23 cellular contexts compared by ENCODE assay signal in genomic region chr19:41316306-41316920, GRCh38. TPM values are rescaled to one million over a fixed set of nuclear protein-coding genes. Genes with fewer than 3 reads are reported as not detected.
A peak's percentile ranks its signal among the peaks of the same experiment; 100 is the strongest.
DNase-seq lines count a peak whose midpoint lies in the region; ATAC-seq, FAIRE-seq and TF ChIP-seq lines count a peak whose summit lies in the region.
"Had no signal": no experiment of that assay in that cellular context is flagged by ENCODE, and none has a peak within 500 bp of the region (broad histone marks: within the 10 kb centered on the region; RNA-seq: fewer than 3 reads in every experiment).

No MANE protein-coding gene starts in this region.

- H3K79me2 ChIP-seq in HepG2 (ENCODE audit: insufficient read depth, low read length) = peaks cover 14% of the 10 kb centered on the region

- no peaks in the 10 kb centered on the region for H3K9me3 ChIP-seq in HepG2 (ENCODE audit: low read length)
- H3K9me3 ChIP-seq in BE2C = no peaks in the 10 kb centered on the region
- H3K9me3 ChIP-seq: heart right ventricle, SJSA1, tibial artery had no signal

- H3K36me3 ChIP-seq in HepG2 (replicated peaks in 1 of 2; ENCODE audit: control insufficient read depth in 1 of 2, insufficient read depth in 2 of 2, low read length in 2 of 2) = peaks cover 24 to 49% of the 10 kb centered on the region in 2 experiments; a peak in 4 of 5 replicates
- H3K36me3 ChIP-seq in BE2C = peaks cover 48% of the 10 kb centered on the region

- no peak overlapping the region for H2AFZ ChIP-seq in HepG2 (ENCODE audit: low read length)

- WGBS in HepG2 (ENCODE audit: low lambda C conversion rate) = 97% methylated on average over 12 of the region's 24 CpGs

- peak overlapping the region; percentile 38 to 74 for H3K27ac Mint-ChIP-seq in activated naive CD4-positive, alpha-beta T cell treated with anti-CD3 and anti-CD28 coated beads, Interleukin-2, amount 50 U/mL, for 72 hours
- peak overlapping the region; percentile 31 for H3K27ac Mint-ChIP-seq in activated T-helper 17 cell treated with anti-CD3 and anti-CD28 coated beads, Interleukin-2, amount 50 U/mL, for 72 hours
- H3K27ac Mint-ChIP-seq in stimulated activated effector memory CD8-positive, alpha-beta T cell treated with anti-CD3 and anti-CD28 coated beads, Interleukin-12 subunit alpha, Interleukin-12 subunit beta, amount 100 ng/mL, for 72 hours = peak overlapping the region; percentile 97

- no peaks in the 10 kb centered on the region for H3K27me3 ChIP-seq in HepG2 (ENCODE audit: control insufficient read depth in 1 of 2, insufficient read depth in 2 of 2, low read length in 2 of 2)
- no peaks in the 10 kb centered on the region for H3K27me3 ChIP-seq in BE2C
- H3K27me3 ChIP-seq: heart right ventricle, SJSA1, tibial artery had no signal

- DNase-seq in activated naive CD4-positive, alpha-beta T cell treated with anti-CD3 and anti-CD28 coated beads, Interleukin-2, amount 50 U/mL, for 72 hours (ENCODE audit: low spot score in 2 of 2) = no peak
- no peak for DNase-seq in activated naive CD4-positive, alpha-beta T cell treated with Interleukin-2 at 50 U/mL for 16 hours
- DNase-seq in HepG2 (ENCODE audit: low spot score) (no peak), BE2C (no peak), GM19239 (ENCODE audit: insufficient read length, low spot score) (no peak), Right ventricle myocardium superior (no peak)
- DNase-seq in stimulated activated effector memory CD8-positive, alpha-beta T cell treated with anti-CD3 and anti-CD28 coated beads, Interleukin-12 subunit alpha, Interleukin-12 subunit beta, amount 100 ng/mL, for 72 hours (ENCODE audit: low spot score in 2 of 2) = no peak
- DNase-seq: activated naive CD4-positive, alpha-beta T cell; effector CD4-positive, alpha-beta T cell; foreskin fibroblast; HCEC 1CT; heart right ventricle; mammary epithelial cell; NCI-H1105; NCI-H2029 treated with DMSO at 0.1 percent for 48 hours; NCI-H226; stimulated activated CD4-positive, alpha-beta T cell treated with anti-CD3 and anti-CD28 coated beads, Interleukin-12 subunit alpha, Interleukin-12 subunit beta, amount 100 ng/mL, for 4 hours; stimulated activated naive CD8-positive, alpha-beta T cell treated with anti-CD3 and anti-CD28 coated beads, Interleukin-15, amount 100 ng/mL, for 72 hours; tibial artery had no signal

- intact Hi-C loops in HepG2 (cut with micrococcal nuclease; ENCODE audit: unreplicated experiment) (no loop called here), Right ventricle myocardium superior (cut with DNase I) (no loop called here)

- H3K27ac ChIP-seq in HepG2 (ENCODE audit: extremely low read length, insufficient read depth, low read length) = no peak overlapping the region
- H3K27ac ChIP-seq: C4-2B, heart right ventricle, SJSA1, tibial artery had no signal

- CTCF ChIA-PET in HepG2 (lab: Yijun Ruan, JAX; ENCODE audit: low intra/inter-chr PET ratio, low total read pairs) = no interaction called here

- peaks cover 20 to 28% of the 10 kb centered on the region in 2 donors for H3K36me3 Mint-ChIP-seq in activated naive CD4-positive, alpha-beta T cell treated with anti-CD3 and anti-CD28 coated beads, Interleukin-2, amount 50 U/mL, for 72 hours
- peaks cover 89% of the 10 kb centered on the region for H3K36me3 Mint-ChIP-seq in activated T-helper 17 cell treated with anti-CD3 and anti-CD28 coated beads, Interleukin-2, amount 50 U/mL, for 72 hours (ENCODE audit: low read depth)
- peaks cover 99% of the 10 kb centered on the region for H3K36me3 Mint-ChIP-seq in stimulated activated effector memory CD8-positive, alpha-beta T cell treated with anti-CD3 and anti-CD28 coated beads, Interleukin-12 subunit alpha, Interleukin-12 subunit beta, amount 100 ng/mL, for 72 hours

- H3K4me1 ChIP-seq in HepG2 (ENCODE audit: insufficient read depth, low read length) (peaks cover 25% of the 10 kb centered on the region), BE2C (peaks cover 4% of the 10 kb centered on the region)

- peaks cover 25% of the 10 kb centered on the region for H3K4me1 Mint-ChIP-seq in activated T-helper 17 cell treated with anti-CD3 and anti-CD28 coated beads, Interleukin-2, amount 50 U/mL, for 72 hours
- peaks cover 47% of the 10 kb centered on the region for H3K4me1 Mint-ChIP-seq in stimulated activated effector memory CD8-positive, alpha-beta T cell treated with anti-CD3 and anti-CD28 coated beads, Interleukin-12 subunit alpha, Interleukin-12 subunit beta, amount 100 ng/mL, for 72 hours

- no peak for FAIRE-seq in HepG2 (lab: Jason Lieb, UNC)
- no peak for FAIRE-seq in GM19239 (lab: Jason Lieb, UNC)
- FAIRE-seq: RCC 7860 had no signal

- H3K9ac ChIP-seq in HepG2 (ENCODE audit: insufficient read depth, low read depth, low read length) = no peak overlapping the region

- no peaks in the 10 kb centered on the region for H4K20me1 ChIP-seq in HepG2 (ENCODE audit: insufficient read depth, low read length)

- no peak overlapping the region for H3K4me3 ChIP-seq in HepG2 (replicated peaks in 1 of 3; ENCODE audit: insufficient read depth in 1 of 3, low read depth in 2 of 3, low read length in 3 of 3)
- no peak overlapping the region for H3K4me3 ChIP-seq in BE2C (ENCODE audit: low read depth, low read length)
- H3K4me3 ChIP-seq: heart right ventricle, SJSA1, tibial artery had no signal

- H3K4me3 Mint-ChIP-seq in activated T-helper 17 cell treated with anti-CD3 and anti-CD28 coated beads, Interleukin-2, amount 50 U/mL, for 72 hours = no peak overlapping the region
- no peak overlapping the region for H3K4me3 Mint-ChIP-seq in stimulated activated effector memory CD8-positive, alpha-beta T cell treated with anti-CD3 and anti-CD28 coated beads, Interleukin-12 subunit alpha, Interleukin-12 subunit beta, amount 100 ng/mL, for 72 hours
- H3K4me3 Mint-ChIP-seq: stimulated activated naive CD8-positive, alpha-beta T cell treated with anti-CD3 and anti-CD28 coated beads, Interleukin-15, amount 100 ng/mL, for 72 hours had no signal

- TF ChIP-seq EP300 in HepG2 (IDR thresholded peaks at IDR 0.05; ENCODE audit: low read depth in 2 of 2, low read length in 2 of 2) (no peak), HepG2 (CRISPR knock-in tag; IDR thresholded peaks at IDR 0.05; ENCODE audit: borderline replicate concordance) (no peak)

- no peaks in the 10 kb centered on the region for H3K9me3 Mint-ChIP-seq in activated naive CD4-positive, alpha-beta T cell treated with anti-CD3 and anti-CD28 coated beads, Interleukin-2, amount 50 U/mL, for 72 hours
- no peaks in the 10 kb centered on the region for H3K9me3 Mint-ChIP-seq in activated T-helper 17 cell treated with anti-CD3 and anti-CD28 coated beads, Interleukin-2, amount 50 U/mL, for 72 hours
- H3K9me3 Mint-ChIP-seq in stimulated activated effector memory CD8-positive, alpha-beta T cell treated with anti-CD3 and anti-CD28 coated beads, Interleukin-12 subunit alpha, Interleukin-12 subunit beta, amount 100 ng/mL, for 72 hours = no peaks in the 10 kb centered on the region
- H3K9me3 Mint-ChIP-seq: stimulated activated naive CD8-positive, alpha-beta T cell treated with anti-CD3 and anti-CD28 coated beads, Interleukin-15, amount 100 ng/mL, for 72 hours had no signal

- no TSS peak for BruUV-seq in HepG2 (replicated peaks; lab: Mats Ljungman, UMichigan)

- TF ChIP-seq POLR2A in HepG2 (IDR thresholded peaks at IDR 0.05; ENCODE audit: insufficient read depth in 1 of 2, low read depth in 2 of 2, low read length in 2 of 2) = no peak

- TF ChIP-seq CTCF in HepG2 (CRISPR knock-in tag; IDR thresholded peaks at IDR 0.05) (no peak), BE2C (IDR thresholded peaks at IDR 0.05; ENCODE audit: low read depth, low read length) (no peak)

- H3K4me2 ChIP-seq in HepG2 (ENCODE audit: low read depth, low read length) = no peak overlapping the region

- no peak for TF ChIP-seq RAD21 in HepG2 (CRISPR knock-in tag; IDR thresholded peaks at IDR 0.05)

- POLR2A ChIA-PET in HepG2 (lab: Yijun Ruan, JAX) = interaction anchor here (0.9 kb wide), 1 partner anchor 112 kb away, joined by 3 read pairs; no protein-coding TSS in a partner anchor

- in situ Hi-C loops in HepG2 (cut with HindIII; ENCODE audit: extremely low pct_ligation_motif_present, low pct_unique_long_range_greater_than_20kb) = no loop called here

- H3K27me3 Mint-ChIP-seq in activated T-helper 17 cell treated with anti-CD3 and anti-CD28 coated beads, Interleukin-2, amount 50 U/mL, for 72 hours = no peaks in the 10 kb centered on the region
- H3K27me3 Mint-ChIP-seq: stimulated activated naive CD8-positive, alpha-beta T cell treated with anti-CD3 and anti-CD28 coated beads, Interleukin-15, amount 100 ng/mL, for 72 hours had no signal

- peak in 1 of 2 donors; percentile 17 for ATAC-seq in activated naive CD4-positive, alpha-beta T cell treated with anti-CD3 and anti-CD28 coated beads, Interleukin-2, amount 50 U/mL, for 72 hours
- no peak for ATAC-seq in activated T-helper 17 cell treated with anti-CD3 and anti-CD28 coated beads, Interleukin-2, amount 50 U/mL, for 72 hours (replicated peaks)
- ATAC-seq in HepG2 (no peak), Right ventricle myocardium superior (ENCODE audit: poor library complexity) (no peak)
- no peak for ATAC-seq in stimulated activated effector memory CD8-positive, alpha-beta T cell treated with anti-CD3 and anti-CD28 coated beads, Interleukin-12 subunit alpha, Interleukin-12 subunit beta, amount 100 ng/mL, for 72 hours
- ATAC-seq: heart right ventricle; stimulated activated naive CD8-positive, alpha-beta T cell treated with anti-CD3 and anti-CD28 coated beads, Interleukin-15, amount 100 ng/mL, for 72 hours had no signal

RNA-seq across cellular contexts. Expression of gene CCDC97, which starts 6.4 kb away (rescaled TPM):
- 10 to 100 TPM; 24.7 to 43.1 TPM for total RNA-seq in activated naive CD4-positive, alpha-beta T cell treated with anti-CD3 and anti-CD28 coated beads, Interleukin-2, amount 50 U/mL, for 72 hours
- 10 to 100 TPM; 35.1 to 40.9 TPM for total RNA-seq in activated T-helper 17 cell treated with anti-CD3 and anti-CD28 coated beads, Interleukin-2, amount 50 U/mL, for 72 hours
- total RNA-seq in HepG2 (2016; rRNA removed; fragmentation: Illumina TruSeq; extraction: Trizol) (7.1 and 7.3 TPM in 2 replicates), Right ventricle myocardium superior (14.3 TPM)
- 1.5 and 3.3 TPM in 2 replicates for total RNA-seq in HepG2 (2016; cell fraction: cytosol; rRNA removed; fragmentation: Illumina TruSeq; extraction: Trizol; ENCODE audit: low read depth)
- total RNA-seq in HepG2 (2016; cell fraction: insoluble cytoplasmic fraction; rRNA removed; fragmentation: Illumina TruSeq; extraction: Trizol) = 6.7 and 7.8 TPM in 2 replicates
- 4.3 and 5.8 TPM in 2 replicates for total RNA-seq in HepG2 (2016; cell fraction: membrane; rRNA removed; fragmentation: Illumina TruSeq; extraction: Trizol)
- total RNA-seq in HepG2 (2016; cell fraction: nucleus; rRNA removed; fragmentation: Illumina TruSeq; extraction: Trizol) = 5.8 and 7.6 TPM in 2 replicates
- 6.2 and 7.2 TPM in 2 replicates for polyA plus RNA-seq in HepG2 (2011; rRNA removed)
- 6.6 and 7.0 TPM in 2 replicates for polyA plus RNA-seq in HepG2 (2011; cell fraction: cytosol; rRNA removed)
- 10.5 and 12.4 TPM in 2 replicates for polyA plus RNA-seq in HepG2 (2011; cell fraction: nucleus; rRNA removed)
- polyA plus RNA-seq in HepG2 (2012) = 8.9 and 9.4 TPM in 2 replicates
- polyA plus RNA-seq in HepG2 (2016; cell fraction: cytosol; fragmentation: Illumina TruSeq; extraction: Trizol; ENCODE audit: low read depth) = 1.4 and 1.9 TPM in 2 replicates
- polyA plus RNA-seq in HepG2 (2016; cell fraction: insoluble cytoplasmic fraction; fragmentation: Illumina TruSeq; extraction: Trizol; ENCODE audit: low read depth) = 10.6 and 15.1 TPM in 2 replicates
- polyA plus RNA-seq in HepG2 (2016; cell fraction: membrane; fragmentation: Illumina TruSeq; extraction: Trizol; ENCODE audit: low read depth) = 4.3 and 5.1 TPM in 2 replicates
- polyA plus RNA-seq in HepG2 (2016; cell fraction: nucleus; fragmentation: Illumina TruSeq; extraction: Trizol; ENCODE audit: insufficient read depth, low read depth) = 16.5 and 17.3 TPM in 2 replicates
- polyA minus RNA-seq in HepG2 (2011; rRNA and poly(A)+ RNA removed; ENCODE audit: low replicate concordance) = 11.3 and 18.0 TPM in 2 replicates
- 3.8 and 5.4 TPM in 2 replicates for polyA minus RNA-seq in HepG2 (2011; cell fraction: cytosol; rRNA and poly(A)+ RNA removed)
- 9.4 and 9.9 TPM in 2 replicates for polyA minus RNA-seq in HepG2 (2011; cell fraction: nucleus; rRNA and poly(A)+ RNA removed)
- 54.0 TPM for polyA plus RNA-seq in BE2C (2012; ENCODE audit: insufficient read depth, insufficient read length, low read depth)

RNA-seq across cellular contexts. Expression of gene TGFB1, which starts 37.3 kb away (rescaled TPM):
- 100 to 1,000 TPM in 1 of 2 donors, 10 to 100 TPM in 1; 73.4 to 126 TPM for total RNA-seq in activated naive CD4-positive, alpha-beta T cell treated with anti-CD3 and anti-CD28 coated beads, Interleukin-2, amount 50 U/mL, for 72 hours
- total RNA-seq in activated T-helper 17 cell treated with anti-CD3 and anti-CD28 coated beads, Interleukin-2, amount 50 U/mL, for 72 hours = 100 to 1,000 TPM; 107 to 158 TPM
- 2.7 and 4.1 TPM in 2 replicates for total RNA-seq in HepG2 (2016; rRNA removed; fragmentation: Illumina TruSeq; extraction: Trizol)
- 6.2 and 9.0 TPM in 2 replicates for total RNA-seq in HepG2 (2016; cell fraction: cytosol; rRNA removed; fragmentation: Illumina TruSeq; extraction: Trizol; ENCODE audit: low read depth)
- 2.2 and 3.6 TPM in 2 replicates for total RNA-seq in HepG2 (2016; cell fraction: insoluble cytoplasmic fraction; rRNA removed; fragmentation: Illumina TruSeq; extraction: Trizol)
- total RNA-seq in HepG2 (2016; cell fraction: membrane; rRNA removed; fragmentation: Illumina TruSeq; extraction: Trizol) = 12.7 and 14.7 TPM in 2 replicates
- 3.0 and 7.5 TPM in 2 replicates for total RNA-seq in HepG2 (2016; cell fraction: nucleus; rRNA removed; fragmentation: Illumina TruSeq; extraction: Trizol)
- 5.4 and 6.2 TPM in 2 replicates for polyA plus RNA-seq in HepG2 (2011; rRNA removed)
- polyA plus RNA-seq in HepG2 (2011; cell fraction: cytosol; rRNA removed) = 4.9 and 6.6 TPM in 2 replicates
- 24.0 and 30.3 TPM in 2 replicates for polyA plus RNA-seq in HepG2 (2011; cell fraction: nucleus; rRNA removed)
- 27.5 and 39.6 TPM in 2 replicates for polyA plus RNA-seq in HepG2 (2012)
- polyA plus RNA-seq in HepG2 (2016; cell fraction: cytosol; fragmentation: Illumina TruSeq; extraction: Trizol; ENCODE audit: low read depth) = 35.9 and 36.5 TPM in 2 replicates
- polyA plus RNA-seq in HepG2 (2016; cell fraction: insoluble cytoplasmic fraction; fragmentation: Illumina TruSeq; extraction: Trizol; ENCODE audit: low read depth) = 13.3 and 16.4 TPM in 2 replicates
- 49.5 and 52.5 TPM in 2 replicates for polyA plus RNA-seq in HepG2 (2016; cell fraction: membrane; fragmentation: Illumina TruSeq; extraction: Trizol; ENCODE audit: low read depth)
- polyA plus RNA-seq in HepG2 (2016; cell fraction: nucleus; fragmentation: Illumina TruSeq; extraction: Trizol; ENCODE audit: insufficient read depth, low read depth) = 30.3 and 32.9 TPM in 2 replicates
- 5.5 and 10.7 TPM in 2 replicates for polyA minus RNA-seq in HepG2 (2011; rRNA and poly(A)+ RNA removed; ENCODE audit: low replicate concordance)
- polyA minus RNA-seq in HepG2 (2011; cell fraction: cytosol; rRNA and poly(A)+ RNA removed) = 17.6 and 20.2 TPM in 2 replicates
- polyA minus RNA-seq in HepG2 (2011; cell fraction: nucleus; rRNA and poly(A)+ RNA removed) = 6.1 and 7.5 TPM in 2 replicates
- 115 TPM for polyA plus RNA-seq in BE2C (2012; ENCODE audit: insufficient read depth, insufficient read length, low read depth)
- 13.1 TPM for total RNA-seq in Right ventricle myocardium superior

RNA-seq across cellular contexts. Expression of gene B9D2, which starts 47.5 kb away (rescaled TPM):
- total RNA-seq in activated naive CD4-positive, alpha-beta T cell treated with anti-CD3 and anti-CD28 coated beads, Interleukin-2, amount 50 U/mL, for 72 hours = 1 to 10 TPM; 4.7 to 7.8 TPM
- total RNA-seq in activated T-helper 17 cell treated with anti-CD3 and anti-CD28 coated beads, Interleukin-2, amount 50 U/mL, for 72 hours = 1 to 10 TPM; 6.7 to 9.5 TPM
- total RNA-seq in HepG2 (2016; rRNA removed; fragmentation: Illumina TruSeq; extraction: Trizol) = 4.4 and 5.3 TPM in 2 replicates
- total RNA-seq in HepG2 (2016; cell fraction: cytosol; rRNA removed; fragmentation: Illumina TruSeq; extraction: Trizol; ENCODE audit: low read depth) = 1.6 and 2.5 TPM in 2 replicates
- total RNA-seq in HepG2 (2016; cell fraction: insoluble cytoplasmic fraction; rRNA removed; fragmentation: Illumina TruSeq; extraction: Trizol) = 4.5 and 4.8 TPM in 2 replicates
- 3.0 and 4.0 TPM in 2 replicates for total RNA-seq in HepG2 (2016; cell fraction: membrane; rRNA removed; fragmentation: Illumina TruSeq; extraction: Trizol)
- 2.3 and 2.6 TPM in 2 replicates for total RNA-seq in HepG2 (2016; cell fraction: nucleus; rRNA removed; fragmentation: Illumina TruSeq; extraction: Trizol)
- 2.9 and 3.1 TPM in 2 replicates for polyA plus RNA-seq in HepG2 (2011; rRNA removed)
- polyA plus RNA-seq in HepG2 (2011; cell fraction: cytosol; rRNA removed) = 2.1 and 3.5 TPM in 2 replicates
- 2.3 and 2.4 TPM in 2 replicates for polyA plus RNA-seq in HepG2 (2011; cell fraction: nucleus; rRNA removed)
- 1.1 and 1.5 TPM in 2 replicates for polyA plus RNA-seq in HepG2 (2012)
- polyA plus RNA-seq in HepG2 (2016; cell fraction: cytosol; fragmentation: Illumina TruSeq; extraction: Trizol; ENCODE audit: low read depth) = 1.9 TPM in 2 replicates
- polyA plus RNA-seq in HepG2 (2016; cell fraction: insoluble cytoplasmic fraction; fragmentation: Illumina TruSeq; extraction: Trizol; ENCODE audit: low read depth) = 3.4 and 4.7 TPM in 2 replicates
- 2.7 and 3.1 TPM in 2 replicates for polyA plus RNA-seq in HepG2 (2016; cell fraction: membrane; fragmentation: Illumina TruSeq; extraction: Trizol; ENCODE audit: low read depth)
- 3.4 and 5.8 TPM in 2 replicates for polyA plus RNA-seq in HepG2 (2016; cell fraction: nucleus; fragmentation: Illumina TruSeq; extraction: Trizol; ENCODE audit: insufficient read depth, low read depth)
- polyA minus RNA-seq in HepG2 (2011; rRNA and poly(A)+ RNA removed; ENCODE audit: low replicate concordance) = 2.0 and 4.3 TPM in 2 replicates
- polyA minus RNA-seq in HepG2 (2011; cell fraction: cytosol; rRNA and poly(A)+ RNA removed) = 1.2 and 1.5 TPM in 2 replicates
- polyA minus RNA-seq in HepG2 (2011; cell fraction: nucleus; rRNA and poly(A)+ RNA removed) = 0.90 and 2.5 TPM in 2 replicates
- 28.2 TPM for polyA plus RNA-seq in BE2C (2012; ENCODE audit: insufficient read depth, insufficient read length, low read depth)
- 2.6 TPM for total RNA-seq in Right ventricle myocardium superior

RNA-seq across cellular contexts. Expression of gene HNRNPUL1, which starts 52.2 kb away (rescaled TPM):
- 100 to 1,000 TPM; 286 to 496 TPM for total RNA-seq in activated naive CD4-positive, alpha-beta T cell treated with anti-CD3 and anti-CD28 coated beads, Interleukin-2, amount 50 U/mL, for 72 hours
- total RNA-seq in activated T-helper 17 cell treated with anti-CD3 and anti-CD28 coated beads, Interleukin-2, amount 50 U/mL, for 72 hours = 100 to 1,000 TPM; 324 to 357 TPM
- 81.7 and 88.8 TPM in 2 replicates for total RNA-seq in HepG2 (2016; rRNA removed; fragmentation: Illumina TruSeq; extraction: Trizol)
- total RNA-seq in HepG2 (2016; cell fraction: cytosol; rRNA removed; fragmentation: Illumina TruSeq; extraction: Trizol; ENCODE audit: low read depth) = 30.9 and 33.3 TPM in 2 replicates
- total RNA-seq in HepG2 (2016; cell fraction: insoluble cytoplasmic fraction; rRNA removed; fragmentation: Illumina TruSeq; extraction: Trizol) = 77.3 and 84.2 TPM in 2 replicates
- 78.7 and 78.8 TPM in 2 replicates for total RNA-seq in HepG2 (2016; cell fraction: membrane; rRNA removed; fragmentation: Illumina TruSeq; extraction: Trizol)
- total RNA-seq in HepG2 (2016; cell fraction: nucleus; rRNA removed; fragmentation: Illumina TruSeq; extraction: Trizol) = 62.2 and 71.6 TPM in 2 replicates
- 29.7 and 30.9 TPM in 2 replicates for polyA plus RNA-seq in HepG2 (2011; rRNA removed)
- 16.7 and 21.1 TPM in 2 replicates for polyA plus RNA-seq in HepG2 (2011; cell fraction: cytosol; rRNA removed)
- 36.0 and 41.1 TPM in 2 replicates for polyA plus RNA-seq in HepG2 (2011; cell fraction: nucleus; rRNA removed)
- 62.3 and 78.5 TPM in 2 replicates for polyA plus RNA-seq in HepG2 (2012)
- 43.7 and 48.0 TPM in 2 replicates for polyA plus RNA-seq in HepG2 (2016; cell fraction: cytosol; fragmentation: Illumina TruSeq; extraction: Trizol; ENCODE audit: low read depth)
- polyA plus RNA-seq in HepG2 (2016; cell fraction: insoluble cytoplasmic fraction; fragmentation: Illumina TruSeq; extraction: Trizol; ENCODE audit: low read depth) = 126 and 151 TPM in 2 replicates
- 99.0 and 109 TPM in 2 replicates for polyA plus RNA-seq in HepG2 (2016; cell fraction: membrane; fragmentation: Illumina TruSeq; extraction: Trizol; ENCODE audit: low read depth)
- 102 and 113 TPM in 2 replicates for polyA plus RNA-seq in HepG2 (2016; cell fraction: nucleus; fragmentation: Illumina TruSeq; extraction: Trizol; ENCODE audit: insufficient read depth, low read depth)
- polyA minus RNA-seq in HepG2 (2011; rRNA and poly(A)+ RNA removed; ENCODE audit: low replicate concordance) = 47.6 and 50.7 TPM in 2 replicates
- polyA minus RNA-seq in HepG2 (2011; cell fraction: cytosol; rRNA and poly(A)+ RNA removed) = 23.6 and 33.9 TPM in 2 replicates
- polyA minus RNA-seq in HepG2 (2011; cell fraction: nucleus; rRNA and poly(A)+ RNA removed) = 61.9 and 71.0 TPM in 2 replicates
- 344 TPM for polyA plus RNA-seq in BE2C (2012; ENCODE audit: insufficient read depth, insufficient read length, low read depth)
- 114 TPM for total RNA-seq in Right ventricle myocardium superior

RNA-seq across cellular contexts. Expression of gene TMEM91, which starts 59.9 kb away (rescaled TPM):
- 10 to 100 TPM in 1 of 2 donors, 1 to 10 TPM in 1; 8.2 to 11.0 TPM for total RNA-seq in activated naive CD4-positive, alpha-beta T cell treated with anti-CD3 and anti-CD28 coated beads, Interleukin-2, amount 50 U/mL, for 72 hours
- total RNA-seq in activated T-helper 17 cell treated with anti-CD3 and anti-CD28 coated beads, Interleukin-2, amount 50 U/mL, for 72 hours = 10 to 100 TPM in 1 of 2 donors, 1 to 10 TPM in 1; 3.5 to 15.1 TPM
- total RNA-seq in HepG2 (2016; rRNA removed; fragmentation: Illumina TruSeq; extraction: Trizol) = 6.3 and 8.4 TPM in 2 replicates
- 4.9 and 6.5 TPM in 2 replicates for total RNA-seq in HepG2 (2016; cell fraction: cytosol; rRNA removed; fragmentation: Illumina TruSeq; extraction: Trizol; ENCODE audit: low read depth)
- total RNA-seq in HepG2 (2016; cell fraction: insoluble cytoplasmic fraction; rRNA removed; fragmentation: Illumina TruSeq; extraction: Trizol) = 6.2 and 7.3 TPM in 2 replicates
- 3.9 and 4.6 TPM in 2 replicates for total RNA-seq in HepG2 (2016; cell fraction: membrane; rRNA removed; fragmentation: Illumina TruSeq; extraction: Trizol)
- total RNA-seq in HepG2 (2016; cell fraction: nucleus; rRNA removed; fragmentation: Illumina TruSeq; extraction: Trizol) = 3.4 and 6.0 TPM in 2 replicates
- 10.3 and 11.2 TPM in 2 replicates for polyA plus RNA-seq in HepG2 (2011; rRNA removed)
- 8.3 and 10.4 TPM in 2 replicates for polyA plus RNA-seq in HepG2 (2011; cell fraction: cytosol; rRNA removed)
- polyA plus RNA-seq in HepG2 (2011; cell fraction: nucleus; rRNA removed) = 23.1 and 25.5 TPM in 2 replicates
- polyA plus RNA-seq in HepG2 (2012) = 7.9 and 10.2 TPM in 2 replicates
- polyA plus RNA-seq in HepG2 (2016; cell fraction: cytosol; fragmentation: Illumina TruSeq; extraction: Trizol; ENCODE audit: low read depth) = 4.9 and 5.8 TPM in 2 replicates
- 5.7 and 7.2 TPM in 2 replicates for polyA plus RNA-seq in HepG2 (2016; cell fraction: insoluble cytoplasmic fraction; fragmentation: Illumina TruSeq; extraction: Trizol; ENCODE audit: low read depth)
- 4.2 and 4.9 TPM in 2 replicates for polyA plus RNA-seq in HepG2 (2016; cell fraction: membrane; fragmentation: Illumina TruSeq; extraction: Trizol; ENCODE audit: low read depth)
- polyA plus RNA-seq in HepG2 (2016; cell fraction: nucleus; fragmentation: Illumina TruSeq; extraction: Trizol; ENCODE audit: insufficient read depth, low read depth) = 9.5 and 11.5 TPM in 2 replicates
- 2.0 and 33.3 TPM in 2 replicates for polyA minus RNA-seq in HepG2 (2011; rRNA and poly(A)+ RNA removed; ENCODE audit: low replicate concordance)
- 4.9 and 7.2 TPM in 2 replicates for polyA minus RNA-seq in HepG2 (2011; cell fraction: cytosol; rRNA and poly(A)+ RNA removed)
- 12.7 and 17.7 TPM in 2 replicates for polyA minus RNA-seq in HepG2 (2011; cell fraction: nucleus; rRNA and poly(A)+ RNA removed)
- polyA plus RNA-seq in BE2C (2012; ENCODE audit: insufficient read depth, insufficient read length, low read depth) = 3.7 TPM
- total RNA-seq in Right ventricle myocardium superior = 3.5 TPM

Comparison
In these comparisons a context has a peak if more than half of its experiments do, and no peak if none do; other contexts are left out.
1. H3K27ac Mint-ChIP-seq: peak in every context shown above with its lines; median percentile 97 in stimulated activated effector memory CD8-positive, alpha-beta T cell treated with anti-CD3 and anti-CD28 coated beads, Interleukin-12 subunit alpha, Interleukin-12 subunit beta, amount 100 ng/mL, for 72 hours; 56 in activated naive CD4-positive, alpha-beta T cell treated with anti-CD3 and anti-CD28 coated beads, Interleukin-2, amount 50 U/mL, for 72 hours; 31 in activated T-helper 17 cell treated with anti-CD3 and anti-CD28 coated beads, Interleukin-2, amount 50 U/mL, for 72 hours.